8 cellular contexts compared by ENCODE assay signal in the genomic region with DNA sequence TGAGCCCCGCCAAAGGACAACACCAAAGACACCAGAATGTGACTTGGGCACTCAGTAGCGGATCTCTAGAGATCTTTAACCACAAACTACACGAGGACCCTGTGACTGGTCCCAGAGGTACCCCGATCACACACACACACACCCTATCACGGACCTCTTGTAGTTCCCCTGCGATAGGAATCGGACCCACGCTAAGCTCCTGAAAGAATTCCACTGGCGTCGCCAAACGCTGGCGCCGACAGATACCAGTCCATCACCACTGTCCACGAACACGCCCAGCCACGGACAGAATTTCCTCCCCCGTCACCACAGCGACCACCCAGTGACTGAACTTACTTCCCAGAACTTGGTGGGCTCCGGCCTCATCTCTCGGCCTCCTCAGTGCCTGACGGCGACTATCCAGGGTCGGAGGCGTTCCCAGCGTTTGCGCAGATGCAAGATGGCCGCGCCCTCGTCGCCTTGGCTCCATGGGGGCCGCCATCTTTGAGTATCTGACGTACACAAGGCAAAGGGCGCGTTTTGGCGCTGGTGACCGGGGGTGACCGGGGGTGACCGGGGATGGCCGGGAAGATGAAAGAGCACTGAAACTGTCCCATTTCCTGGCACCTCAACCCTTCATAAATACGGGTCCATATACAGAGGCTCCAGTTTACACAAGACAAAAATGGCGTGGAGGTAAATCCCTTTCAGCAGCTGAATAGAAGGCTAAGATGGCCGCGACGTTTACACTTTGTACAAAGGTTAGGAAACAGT. TPM values are rescaled to one million over a fixed set of nuclear protein-coding genes. Genes with fewer than 3 reads are reported as not detected.
DNase-seq lines count a peak whose midpoint lies in the region; ATAC-seq and TF ChIP-seq lines count a peak whose summit lies in the region.

A gene (minus strand): TSS at position 407 of the 753 bp plus-strand sequence. CDS start 4,500 bp downstream, outside the sequence.

- H3K9me3 ChIP-seq in WERI-Rb-1 (ENCODE audit: severe bottlenecking) (peaks cover 4% of the 10 kb centered on the region), breast epithelium (peaks cover 37 to 40% of the 10 kb centered on the region in 2 donors), iPS-20b (ENCODE audit: insufficient read depth, low read depth, low read length) (no peaks in the 10 kb centered on the region), skeletal muscle satellite cell (replicated peaks; ENCODE audit: low read length) (no peaks in the 10 kb centered on the region)

- H3K9ac ChIP-seq in iPS-20b (ENCODE audit: low read depth, low read length) (peak within 1 kb of the TSS; percentile 92), skeletal muscle satellite cell (ENCODE audit: low read depth, low read length) (peak within 1 kb of the TSS; percentile 90)

- no peak for TF ChIP-seq POLR2A in breast epithelium (IDR thresholded peaks at IDR 0.05)

- in situ Hi-C loops in GM13977 (cut with MboI; ENCODE audit: low pct_unique_long_range_greater_than_20kb, low sequenced_read_pairs, unreplicated experiment): no loop called here

- H3K36me3 ChIP-seq in WERI-Rb-1: peaks cover 14% of the 10 kb centered on the region
- H3K36me3 ChIP-seq in breast epithelium: peaks cover 10% of the 10 kb centered on the region
- peaks cover 7% of the 10 kb centered on the region; the same call in 1 of the 2 replicates for H3K36me3 ChIP-seq in iPS-20b (ENCODE audit: insufficient read depth, low read depth, low read length)
- peaks cover 9% of the 10 kb centered on the region for H3K36me3 ChIP-seq in skeletal muscle satellite cell (ENCODE audit: insufficient read depth, low read length)

- intact Hi-C loops in breast epithelium (cut with DNase I; ENCODE audit: low total_unique reads): no loop called here

- peak; percentile 81 for DNase-seq in GM13977 (ENCODE audit: low spot score)
- DNase-seq in NCI-H2107 (lab: John Stamatoyannopoulos, UW): peak; percentile 69
- peak; percentile 87 for DNase-seq in WERI-Rb-1
- DNase-seq in breast epithelium (ENCODE audit: low spot score in 2 of 2): peak; percentile 84 to 88
- no peak for DNase-seq in NK-92 (lab: John Stamatoyannopoulos, UW; ENCODE audit: unreplicated experiment)

- no peaks in the 10 kb centered on the region for H3K4me1 ChIP-seq in breast epithelium
- no peaks in the 10 kb centered on the region for H3K4me1 ChIP-seq in iPS-20b (ENCODE audit: insufficient read depth, low read length)
- H3K4me1 ChIP-seq in skeletal muscle satellite cell (ENCODE audit: control insufficient read depth, insufficient read depth, low read length): no peaks in the 10 kb centered on the region

- ATAC-seq in HG02840 (IDR thresholded peaks at IDR 0.05; ENCODE audit: low FRiP score, unreplicated experiment): peak; percentile 82

- TF ChIP-seq CTCF in GM13977 (IDR thresholded peaks at IDR 0.05; ENCODE audit: extremely low read depth, insufficient read depth, missing control alignments): no peak
- TF ChIP-seq CTCF in WERI-Rb-1 (IDR thresholded peaks at IDR 0.05; ENCODE audit: low read depth, low read length): no peak
- no peak for TF ChIP-seq CTCF in breast epithelium (IDR thresholded peaks at IDR 0.05)

- H3K4me2 ChIP-seq in skeletal muscle satellite cell (ENCODE audit: low read length): peak within 1 kb of the TSS; percentile 94

- H3K27ac ChIP-seq in WERI-Rb-1: peak within 1 kb of the TSS; percentile 81
- H3K27ac ChIP-seq in breast epithelium: peak within 1 kb of the TSS; percentile 83 to 93
- H3K27ac ChIP-seq in iPS-20b (ENCODE audit: low read length): peak within 1 kb of the TSS; percentile 85

- H3K4me3 ChIP-seq in WERI-Rb-1 (ENCODE audit: low read depth, low read length): peak within 1 kb of the TSS; percentile 88
- H3K4me3 ChIP-seq in breast epithelium: peak within 1 kb of the TSS; percentile 76 to 83 (median 79)
- H3K4me3 ChIP-seq in iPS-20b (ENCODE audit: low read length): peak within 1 kb of the TSS; percentile 86
- peak within 1 kb of the TSS; percentile 98 for H3K4me3 ChIP-seq in skeletal muscle satellite cell (ENCODE audit: low read length)

- H3K27me3 ChIP-seq in WERI-Rb-1 (ENCODE audit: insufficient read depth, low read depth, severe bottlenecking) (no peaks in the 10 kb centered on the region), breast epithelium (no peaks in the 10 kb centered on the region), iPS-20b (ENCODE audit: insufficient read depth, low read length) (no peaks in the 10 kb centered on the region), skeletal muscle satellite cell (ENCODE audit: control insufficient read depth, insufficient read depth, low read length) (no peaks in the 10 kb centered on the region)

RNA-seq across cellular contexts. Expression of the gene that starts here (rescaled TPM):
- 10 to 100 TPM; 15.4 to 35.9 (median 27.2) TPM for total RNA-seq in breast epithelium
- 5.7 and 12.9 TPM in 2 replicates for total RNA-seq in skeletal muscle satellite cell (2012; rRNA removed)
